ENCODE assay signal across 14 cellular contexts in genomic region chr1:3174487-3175247, GRCh38.
DNase-seq lines count a peak whose midpoint lies in the region; ATAC-seq and TF ChIP-seq lines count a peak whose summit lies in the region.
"Had no signal": no experiment of that assay in that cellular context is flagged by ENCODE, and none has a peak within 500 bp of the region (broad histone marks: within the 10 kb centered on the region; RNA-seq: fewer than 3 reads in every experiment).

No MANE protein-coding gene starts in this region.

- no peaks in the 10 kb centered on the region for H3K9me3 ChIP-seq in stomach smooth muscle (ENCODE audit: control insufficient read depth in 2 of 2, low read length in 2 of 2)

- H3K4me3 ChIP-seq in LNCaP clone FGC (ENCODE audit: low read depth, low read length) (no peak overlapping the region), stomach smooth muscle (ENCODE audit: low read length in 2 of 2) (peak overlapping the region in 1 of 2 donors; percentile 47)

- TF ChIP-seq CTCF in LNCaP clone FGC (IDR thresholded peaks at IDR 0.05; ENCODE audit: control insufficient read depth, extremely low read depth, insufficient read depth) = no peak

- no peak overlapping the region for H3K9ac ChIP-seq in stomach smooth muscle (ENCODE audit: low read length in 2 of 2)
- H3K9ac ChIP-seq: parathyroid adenoma had no signal

- peak overlapping the region; percentile 63 for H3K27ac ChIP-seq in caudate nucleus (ENCODE audit: low read depth, low read length)
- peak overlapping the region; percentile 2 for H3K27ac ChIP-seq in stomach smooth muscle (ENCODE audit: low read length)
- H3K27ac ChIP-seq: parathyroid adenoma had no signal

- DNase-seq in LNCaP clone FGC (ENCODE audit: low read depth) (peak; percentile 41), caudate nucleus (lab: John Stamatoyannopoulos, UW) (peak in 38 of 61 donors; percentile 7 to 77 (median 43)), kidney tubule cell (ENCODE audit: low spot score) (peak; percentile 42), NCI-H446 (lab: John Stamatoyannopoulos, UW) (no peak), epidermal melanocyte (ENCODE audit: insufficient read length, low spot score) (no peak)
- DNase-seq: activated gamma-delta T cell treated with Interleukin-2 at 50 U/mL for 16 hours; DMS79 treated with DMSO at 0.1 percent for 48 hours; IMR-90; NK-92 treated with Interleukin-12 subunit alpha and Interleukin-12 subunit beta, amount 100 ng/mL, for 24 hours had no signal

- peaks cover 49% of the 10 kb centered on the region for H3K4me1 ChIP-seq in stomach smooth muscle (ENCODE audit: control insufficient read depth, insufficient read depth, low read length)

- ATAC-seq in HG02678 (IDR thresholded peaks at IDR 0.05; ENCODE audit: unreplicated experiment) (no peak), HG02623 (IDR thresholded peaks at IDR 0.05; ENCODE audit: unreplicated experiment) (no peak)
- ATAC-seq: activated CD4-positive, CD25-positive, alpha-beta regulatory T cell treated with anti-CD3 and anti-CD28 coated beads, Interleukin-2, amount 50 U/mL, for 24 hours had no signal

- H3K36me3 ChIP-seq in stomach smooth muscle (ENCODE audit: control insufficient read depth in 2 of 2, insufficient read depth in 2 of 2, low read length in 2 of 2) = no peaks in the 10 kb centered on the region

- H3K27me3 ChIP-seq in stomach smooth muscle (ENCODE audit: control insufficient read depth in 1 of 2, insufficient read depth in 2 of 2, low read length in 2 of 2) = no peaks in the 10 kb centered on the region

Comparison
In these comparisons a context has a peak if more than half of its experiments do, and no peak if none do; other contexts are left out.
1. DNase-seq: peak in LNCaP clone FGC (single experiment), caudate nucleus (38 of 61) and kidney tubule cell (single experiment); none in NCI-H446 (0 of 2) and epidermal melanocyte (single experiment).